In the genomic region with DNA sequence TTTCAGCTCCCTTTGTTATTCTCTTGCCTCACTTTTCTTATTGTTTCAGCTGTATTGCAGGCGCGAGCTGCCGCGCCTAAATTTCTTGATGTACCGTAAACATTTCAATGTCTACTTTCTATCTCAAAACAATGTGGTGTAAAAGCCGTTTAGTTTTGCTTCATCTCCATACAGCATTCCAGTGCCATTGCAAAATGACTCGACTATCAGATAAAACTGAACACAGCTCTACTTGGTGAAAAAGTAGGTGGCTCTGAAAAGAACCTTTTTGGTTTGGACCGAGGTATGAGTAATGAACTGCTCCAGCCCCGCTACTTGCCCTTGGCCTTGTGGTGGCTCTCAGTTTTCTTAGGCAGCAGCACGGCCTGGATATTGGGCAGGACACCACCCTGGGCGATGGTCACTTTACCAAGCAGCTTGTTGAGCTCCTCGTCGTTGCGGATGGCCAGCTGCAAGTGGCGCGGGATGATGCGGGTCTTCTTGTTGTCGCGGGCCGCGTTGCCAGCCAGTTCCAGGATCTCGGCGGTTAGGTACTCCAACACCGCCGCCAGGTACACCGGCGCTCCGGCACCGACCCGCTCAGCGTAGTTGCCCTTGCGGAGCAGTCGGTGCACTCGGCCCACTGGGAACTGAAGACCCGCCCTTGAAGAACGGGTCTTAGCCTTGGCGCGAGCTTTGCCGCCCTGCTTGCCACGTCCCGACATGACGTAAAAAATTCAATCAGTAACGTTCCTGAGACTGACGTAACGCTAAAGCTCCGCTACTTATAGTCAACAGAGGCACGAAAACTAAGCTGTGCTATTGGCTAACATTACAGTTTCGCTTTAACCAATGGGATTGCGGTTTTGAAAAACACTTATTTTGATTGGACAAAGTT, we compare ENCODE assay signal across 1 cellular context.
TF ChIP-seq lines count a peak whose summit lies in the region.

No MANE protein-coding gene starts in this region.

TF ChIP-seq in GM12878, 131 proteins besides CTCF, POLR2A, EP300 and RAD21 (continued from another document):
- TF ChIP-seq HDGF (IDR thresholded peaks at IDR 0.05) = no peak
- TF ChIP-seq, protein P1, sequence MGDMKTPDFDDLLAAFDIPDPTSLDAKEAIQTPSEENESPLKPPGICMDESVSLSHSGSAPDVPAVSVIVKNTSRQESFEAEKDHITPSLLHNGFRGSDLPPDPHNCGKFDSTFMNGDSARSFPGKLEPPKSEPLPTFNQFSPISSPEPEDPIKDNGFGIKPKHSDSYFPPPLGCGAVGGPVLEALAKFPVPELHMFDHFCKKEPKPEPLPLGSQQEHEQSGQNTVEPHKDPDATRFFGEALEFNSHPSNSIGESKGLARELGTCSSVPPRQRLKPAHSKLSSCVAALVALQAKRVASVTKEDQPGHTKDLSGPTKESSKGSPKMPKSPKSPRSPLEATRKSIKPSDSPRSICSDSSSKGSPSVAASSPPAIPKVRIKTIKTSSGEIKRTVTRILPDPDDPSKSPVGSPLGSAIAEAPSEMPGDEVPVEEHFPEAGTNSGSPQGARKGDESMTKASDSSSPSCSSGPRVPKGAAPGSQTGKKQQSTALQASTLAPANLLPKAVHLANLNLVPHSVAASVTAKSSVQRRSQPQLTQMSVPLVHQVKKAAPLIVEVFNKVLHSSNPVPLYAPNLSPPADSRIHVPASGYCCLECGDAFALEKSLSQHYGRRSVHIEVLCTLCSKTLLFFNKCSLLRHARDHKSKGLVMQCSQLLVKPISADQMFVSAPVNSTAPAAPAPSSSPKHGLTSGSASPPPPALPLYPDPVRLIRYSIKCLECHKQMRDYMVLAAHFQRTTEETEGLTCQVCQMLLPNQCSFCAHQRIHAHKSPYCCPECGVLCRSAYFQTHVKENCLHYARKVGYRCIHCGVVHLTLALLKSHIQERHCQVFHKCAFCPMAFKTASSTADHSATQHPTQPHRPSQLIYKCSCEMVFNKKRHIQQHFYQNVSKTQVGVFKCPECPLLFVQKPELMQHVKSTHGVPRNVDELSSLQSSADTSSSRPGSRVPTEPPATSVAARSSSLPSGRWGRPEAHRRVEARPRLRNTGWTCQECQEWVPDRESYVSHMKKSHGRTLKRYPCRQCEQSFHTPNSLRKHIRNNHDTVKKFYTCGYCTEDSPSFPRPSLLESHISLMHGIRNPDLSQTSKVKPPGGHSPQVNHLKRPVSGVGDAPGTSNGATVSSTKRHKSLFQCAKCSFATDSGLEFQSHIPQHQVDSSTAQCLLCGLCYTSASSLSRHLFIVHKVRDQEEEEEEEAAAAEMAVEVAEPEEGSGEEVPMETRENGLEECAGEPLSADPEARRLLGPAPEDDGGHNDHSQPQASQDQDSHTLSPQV (IDR thresholded peaks at IDR 0.05) = no peak
- TF ChIP-seq IRF4 (IDR thresholded peaks at IDR 0.05; ENCODE audit: low read depth, low read length) = no peak
- peak; percentile 99 for TF ChIP-seq CREB1 (IDR thresholded peaks at IDR 0.05; ENCODE audit: low read depth)
- no peak for TF ChIP-seq ZNF622 (IDR thresholded peaks at IDR 0.05)
- TF ChIP-seq NFYA (IDR thresholded peaks at IDR 0.05; ENCODE audit: borderline replicate concordance, low read depth, low read length) = peak; percentile 63
